1 cellular context compared by ENCODE assay signal in the genomic region with DNA sequence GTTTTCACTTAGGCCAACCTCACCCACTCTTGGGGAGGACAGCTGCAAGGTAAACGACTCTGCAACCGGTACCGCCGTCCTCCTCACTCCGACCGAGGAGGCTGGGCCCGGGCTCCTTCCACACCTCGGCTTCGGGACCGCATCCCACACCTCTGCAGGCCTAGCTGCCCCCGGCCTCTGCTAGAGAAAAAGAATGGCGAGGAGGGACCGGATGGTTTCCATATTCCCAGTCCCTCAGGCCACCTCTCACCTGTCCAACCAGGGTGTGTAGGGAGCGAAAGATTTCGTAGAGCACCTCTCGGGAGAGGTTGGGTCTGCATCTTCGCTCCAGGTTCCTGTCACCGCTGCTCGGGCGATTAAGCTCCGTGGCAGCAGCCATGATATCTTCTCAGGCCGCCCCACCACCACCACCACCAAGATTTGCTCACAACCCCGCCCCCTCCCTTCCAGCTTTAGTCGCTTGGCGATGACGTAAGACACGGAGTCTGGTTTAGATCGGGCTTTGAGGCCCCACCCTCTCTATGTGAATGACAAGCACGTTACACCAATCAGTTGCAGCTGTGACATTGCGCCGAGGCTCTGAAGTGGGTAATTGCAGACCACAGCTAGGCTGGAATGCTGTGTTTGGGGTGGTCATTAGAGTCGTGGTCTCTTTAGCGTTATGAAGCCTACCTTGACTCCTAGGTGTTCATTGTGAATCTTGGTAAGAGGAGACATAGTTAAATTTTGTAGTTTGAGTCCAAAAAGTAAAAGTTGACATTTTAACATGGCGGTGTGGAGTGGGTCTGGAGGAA.
TF ChIP-seq lines count a peak whose summit lies in the region.

Gene MBIP (minus strand): TSS at position 428 of the 794 bp plus-strand sequence. CDS start 49 bp downstream, at position 379.

TF ChIP-seq in K562, 482 proteins besides CTCF, POLR2A, EP300 and RAD21 (continued from another document and continues in another):
- TF ChIP-seq, protein P1, sequence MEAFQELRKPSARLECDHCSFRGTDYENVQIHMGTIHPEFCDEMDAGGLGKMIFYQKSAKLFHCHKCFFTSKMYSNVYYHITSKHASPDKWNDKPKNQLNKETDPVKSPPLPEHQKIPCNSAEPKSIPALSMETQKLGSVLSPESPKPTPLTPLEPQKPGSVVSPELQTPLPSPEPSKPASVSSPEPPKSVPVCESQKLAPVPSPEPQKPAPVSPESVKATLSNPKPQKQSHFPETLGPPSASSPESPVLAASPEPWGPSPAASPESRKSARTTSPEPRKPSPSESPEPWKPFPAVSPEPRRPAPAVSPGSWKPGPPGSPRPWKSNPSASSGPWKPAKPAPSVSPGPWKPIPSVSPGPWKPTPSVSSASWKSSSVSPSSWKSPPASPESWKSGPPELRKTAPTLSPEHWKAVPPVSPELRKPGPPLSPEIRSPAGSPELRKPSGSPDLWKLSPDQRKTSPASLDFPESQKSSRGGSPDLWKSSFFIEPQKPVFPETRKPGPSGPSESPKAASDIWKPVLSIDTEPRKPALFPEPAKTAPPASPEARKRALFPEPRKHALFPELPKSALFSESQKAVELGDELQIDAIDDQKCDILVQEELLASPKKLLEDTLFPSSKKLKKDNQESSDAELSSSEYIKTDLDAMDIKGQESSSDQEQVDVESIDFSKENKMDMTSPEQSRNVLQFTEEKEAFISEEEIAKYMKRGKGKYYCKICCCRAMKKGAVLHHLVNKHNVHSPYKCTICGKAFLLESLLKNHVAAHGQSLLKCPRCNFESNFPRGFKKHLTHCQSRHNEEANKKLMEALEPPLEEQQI (IDR thresholded peaks at IDR 0.05), result peak; percentile 85; the same call in 1 of the 2 replicates
- TF ChIP-seq TAL1 (IDR thresholded peaks at IDR 0.05) (no peak), L3MBTL2 (IDR thresholded peaks at IDR 0.05) (peak; percentile 42; the same call in 1 of the 2 replicates), POLR2G (IDR thresholded peaks at IDR 0.05; ENCODE audit: low read depth, low read length) (peak; percentile 44; the same call in 1 of the 2 replicates), ZNF239 (CRISPR knock-in tag; IDR thresholded peaks at IDR 0.05) (no peak), KDM2B (CRISPR knock-in tag; IDR thresholded peaks at IDR 0.05) (no peak), BCL6 (CRISPR knock-in tag; IDR thresholded peaks at IDR 0.05) (no peak), FOXJ2 (tag; IDR thresholded peaks at IDR 0.05) (no peak), TAF15 (IDR thresholded peaks at IDR 0.05; ENCODE audit: low read depth, low read length) (no peak), EZH2 (IDR thresholded peaks at IDR 0.05; ENCODE audit: borderline replicate concordance, low read depth, low read length) (no peak), RFX7 (CRISPR knock-in tag; IDR thresholded peaks at IDR 0.05) (no peak), SMARCB1 (IDR thresholded peaks at IDR 0.05; ENCODE audit: insufficient read length, low read depth) (no peak), CREB3L1 (IDR thresholded peaks at IDR 0.05; ENCODE audit: borderline replicate concordance, low read depth) (peak; percentile 60; the same call in 1 of the 2 replicates), RBM22 (IDR thresholded peaks at IDR 0.05; ENCODE audit: low read depth, low read length, poor library complexity, severe bottlenecking) (no peak), SPI1 (IDR thresholded peaks at IDR 0.05; ENCODE audit: borderline replicate concordance, low read depth, low read length) (no peak), ZNF24 (IDR thresholded peaks at IDR 0.05) (no peak), ZNF143 (CRISPR knock-in tag; IDR thresholded peaks at IDR 0.05) (no peak), JUND (IDR thresholded peaks at IDR 0.05; ENCODE audit: borderline replicate concordance, low read depth, low read length) (peak; percentile 58), JUND (tag; IDR thresholded peaks at IDR 0.05; ENCODE audit: borderline replicate concordance, low read depth, low read length) (no peak), ZNF76 (CRISPR knock-in tag; IDR thresholded peaks at IDR 0.05; ENCODE audit: borderline replicate concordance) (no peak), IFI16 (CRISPR knock-in tag; IDR thresholded peaks at IDR 0.05) (no peak), RBBP5 (IDR thresholded peaks at IDR 0.05; ENCODE audit: borderline replicate concordance, insufficient read depth, low read length, poor library complexity, severe bottlenecking) (peak; percentile 73), C11orf30 (IDR thresholded peaks at IDR 0.05; ENCODE audit: low read depth) (peak; percentile 68), CHD2 (IDR thresholded peaks at IDR 0.05; ENCODE audit: low read depth, low read length) (no peak), MAX (CRISPR knock-in tag; IDR thresholded peaks at IDR 0.05) (no peak), ZNF133 (CRISPR knock-in tag; IDR thresholded peaks at IDR 0.05) (no peak), ZNF586 (CRISPR knock-in tag; conservative IDR thresholded peaks at IDR 0.05) (no peak), ZNF384 (IDR thresholded peaks at IDR 0.05; ENCODE audit: low read depth, low read length) (no peak), RB1 (IDR thresholded peaks at IDR 0.05; ENCODE audit: low read depth) (no peak), RFX1 (IDR thresholded peaks at IDR 0.05) (no peak), GABPB2 (CRISPR knock-in tag; conservative IDR thresholded peaks at IDR 0.05) (no peak), CXXC5 (CRISPR knock-in tag; IDR thresholded peaks at IDR 0.05) (peak; percentile 70), HNRNPL (IDR thresholded peaks at IDR 0.05; ENCODE audit: low read depth, low read length) (no peak), SAP30 (IDR thresholded peaks at IDR 0.05; ENCODE audit: borderline replicate concordance, insufficient read depth, low read depth, low read length, poor library complexity, severe bottlenecking) (peak; percentile 55), THRAP3 (IDR thresholded peaks at IDR 0.05; ENCODE audit: borderline replicate concordance) (no peak)
- TF ChIP-seq, protein P2, sequence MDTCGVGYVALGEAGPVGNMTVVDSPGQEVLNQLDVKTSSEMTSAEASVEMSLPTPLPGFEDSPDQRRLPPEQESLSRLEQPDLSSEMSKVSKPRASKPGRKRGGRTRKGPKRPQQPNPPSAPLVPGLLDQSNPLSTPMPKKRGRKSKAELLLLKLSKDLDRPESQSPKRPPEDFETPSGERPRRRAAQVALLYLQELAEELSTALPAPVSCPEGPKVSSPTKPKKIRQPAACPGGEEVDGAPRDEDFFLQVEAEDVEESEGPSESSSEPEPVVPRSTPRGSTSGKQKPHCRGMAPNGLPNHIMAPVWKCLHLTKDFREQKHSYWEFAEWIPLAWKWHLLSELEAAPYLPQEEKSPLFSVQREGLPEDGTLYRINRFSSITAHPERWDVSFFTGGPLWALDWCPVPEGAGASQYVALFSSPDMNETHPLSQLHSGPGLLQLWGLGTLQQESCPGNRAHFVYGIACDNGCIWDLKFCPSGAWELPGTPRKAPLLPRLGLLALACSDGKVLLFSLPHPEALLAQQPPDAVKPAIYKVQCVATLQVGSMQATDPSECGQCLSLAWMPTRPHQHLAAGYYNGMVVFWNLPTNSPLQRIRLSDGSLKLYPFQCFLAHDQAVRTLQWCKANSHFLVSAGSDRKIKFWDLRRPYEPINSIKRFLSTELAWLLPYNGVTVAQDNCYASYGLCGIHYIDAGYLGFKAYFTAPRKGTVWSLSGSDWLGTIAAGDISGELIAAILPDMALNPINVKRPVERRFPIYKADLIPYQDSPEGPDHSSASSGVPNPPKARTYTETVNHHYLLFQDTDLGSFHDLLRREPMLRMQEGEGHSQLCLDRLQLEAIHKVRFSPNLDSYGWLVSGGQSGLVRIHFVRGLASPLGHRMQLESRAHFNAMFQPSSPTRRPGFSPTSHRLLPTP (IDR thresholded peaks at IDR 0.05; ENCODE audit: borderline replicate concordance, extremely low read depth, insufficient read length), result no peak
- TF ChIP-seq, protein P3, sequence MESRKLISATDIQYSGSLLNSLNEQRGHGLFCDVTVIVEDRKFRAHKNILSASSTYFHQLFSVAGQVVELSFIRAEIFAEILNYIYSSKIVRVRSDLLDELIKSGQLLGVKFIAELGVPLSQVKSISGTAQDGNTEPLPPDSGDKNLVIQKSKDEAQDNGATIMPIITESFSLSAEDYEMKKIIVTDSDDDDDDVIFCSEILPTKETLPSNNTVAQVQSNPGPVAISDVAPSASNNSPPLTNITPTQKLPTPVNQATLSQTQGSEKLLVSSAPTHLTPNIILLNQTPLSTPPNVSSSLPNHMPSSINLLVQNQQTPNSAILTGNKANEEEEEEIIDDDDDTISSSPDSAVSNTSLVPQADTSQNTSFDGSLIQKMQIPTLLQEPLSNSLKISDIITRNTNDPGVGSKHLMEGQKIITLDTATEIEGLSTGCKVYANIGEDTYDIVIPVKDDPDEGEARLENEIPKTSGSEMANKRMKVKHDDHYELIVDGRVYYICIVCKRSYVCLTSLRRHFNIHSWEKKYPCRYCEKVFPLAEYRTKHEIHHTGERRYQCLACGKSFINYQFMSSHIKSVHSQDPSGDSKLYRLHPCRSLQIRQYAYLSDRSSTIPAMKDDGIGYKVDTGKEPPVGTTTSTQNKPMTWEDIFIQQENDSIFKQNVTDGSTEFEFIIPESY (CRISPR knock-in tag; IDR thresholded peaks at IDR 0.05), result no peak
- TF ChIP-seq, protein P4, sequence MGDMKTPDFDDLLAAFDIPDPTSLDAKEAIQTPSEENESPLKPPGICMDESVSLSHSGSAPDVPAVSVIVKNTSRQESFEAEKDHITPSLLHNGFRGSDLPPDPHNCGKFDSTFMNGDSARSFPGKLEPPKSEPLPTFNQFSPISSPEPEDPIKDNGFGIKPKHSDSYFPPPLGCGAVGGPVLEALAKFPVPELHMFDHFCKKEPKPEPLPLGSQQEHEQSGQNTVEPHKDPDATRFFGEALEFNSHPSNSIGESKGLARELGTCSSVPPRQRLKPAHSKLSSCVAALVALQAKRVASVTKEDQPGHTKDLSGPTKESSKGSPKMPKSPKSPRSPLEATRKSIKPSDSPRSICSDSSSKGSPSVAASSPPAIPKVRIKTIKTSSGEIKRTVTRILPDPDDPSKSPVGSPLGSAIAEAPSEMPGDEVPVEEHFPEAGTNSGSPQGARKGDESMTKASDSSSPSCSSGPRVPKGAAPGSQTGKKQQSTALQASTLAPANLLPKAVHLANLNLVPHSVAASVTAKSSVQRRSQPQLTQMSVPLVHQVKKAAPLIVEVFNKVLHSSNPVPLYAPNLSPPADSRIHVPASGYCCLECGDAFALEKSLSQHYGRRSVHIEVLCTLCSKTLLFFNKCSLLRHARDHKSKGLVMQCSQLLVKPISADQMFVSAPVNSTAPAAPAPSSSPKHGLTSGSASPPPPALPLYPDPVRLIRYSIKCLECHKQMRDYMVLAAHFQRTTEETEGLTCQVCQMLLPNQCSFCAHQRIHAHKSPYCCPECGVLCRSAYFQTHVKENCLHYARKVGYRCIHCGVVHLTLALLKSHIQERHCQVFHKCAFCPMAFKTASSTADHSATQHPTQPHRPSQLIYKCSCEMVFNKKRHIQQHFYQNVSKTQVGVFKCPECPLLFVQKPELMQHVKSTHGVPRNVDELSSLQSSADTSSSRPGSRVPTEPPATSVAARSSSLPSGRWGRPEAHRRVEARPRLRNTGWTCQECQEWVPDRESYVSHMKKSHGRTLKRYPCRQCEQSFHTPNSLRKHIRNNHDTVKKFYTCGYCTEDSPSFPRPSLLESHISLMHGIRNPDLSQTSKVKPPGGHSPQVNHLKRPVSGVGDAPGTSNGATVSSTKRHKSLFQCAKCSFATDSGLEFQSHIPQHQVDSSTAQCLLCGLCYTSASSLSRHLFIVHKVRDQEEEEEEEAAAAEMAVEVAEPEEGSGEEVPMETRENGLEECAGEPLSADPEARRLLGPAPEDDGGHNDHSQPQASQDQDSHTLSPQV (IDR thresholded peaks at IDR 0.05), result no peak
- TF ChIP-seq, protein P5, sequence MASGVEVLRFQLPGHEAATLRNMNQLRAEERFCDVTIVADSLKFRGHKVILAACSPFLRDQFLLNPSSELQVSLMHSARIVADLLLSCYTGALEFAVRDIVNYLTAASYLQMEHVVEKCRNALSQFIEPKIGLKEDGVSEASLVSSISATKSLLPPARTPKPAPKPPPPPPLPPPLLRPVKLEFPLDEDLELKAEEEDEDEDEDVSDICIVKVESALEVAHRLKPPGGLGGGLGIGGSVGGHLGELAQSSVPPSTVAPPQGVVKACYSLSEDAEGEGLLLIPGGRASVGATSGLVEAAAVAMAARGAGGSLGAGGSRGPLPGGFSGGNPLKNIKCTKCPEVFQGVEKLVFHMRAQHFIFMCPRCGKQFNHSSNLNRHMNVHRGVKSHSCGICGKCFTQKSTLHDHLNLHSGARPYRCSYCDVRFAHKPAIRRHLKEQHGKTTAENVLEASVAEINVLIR (CRISPR knock-in tag; IDR thresholded peaks at IDR 0.05), result peak; percentile 71; the same call in 1 of the 2 replicates
- TF ChIP-seq, protein P6, sequence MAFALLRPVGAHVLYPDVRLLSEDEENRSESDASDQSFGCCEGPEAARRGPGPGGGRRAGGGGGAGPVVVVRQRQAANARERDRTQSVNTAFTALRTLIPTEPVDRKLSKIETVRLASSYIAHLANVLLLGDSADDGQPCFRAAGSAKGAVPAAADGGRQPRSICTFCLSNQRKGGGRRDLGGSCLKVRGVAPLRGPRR (CRISPR knock-in tag; IDR thresholded peaks at IDR 0.05), result no peak
- TF ChIP-seq, protein P7, sequence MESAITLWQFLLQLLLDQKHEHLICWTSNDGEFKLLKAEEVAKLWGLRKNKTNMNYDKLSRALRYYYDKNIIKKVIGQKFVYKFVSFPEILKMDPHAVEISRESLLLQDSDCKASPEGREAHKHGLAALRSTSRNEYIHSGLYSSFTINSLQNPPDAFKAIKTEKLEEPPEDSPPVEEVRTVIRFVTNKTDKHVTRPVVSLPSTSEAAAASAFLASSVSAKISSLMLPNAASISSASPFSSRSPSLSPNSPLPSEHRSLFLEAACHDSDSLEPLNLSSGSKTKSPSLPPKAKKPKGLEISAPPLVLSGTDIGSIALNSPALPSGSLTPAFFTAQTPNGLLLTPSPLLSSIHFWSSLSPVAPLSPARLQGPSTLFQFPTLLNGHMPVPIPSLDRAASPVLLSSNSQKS (CRISPR knock-in tag; IDR thresholded peaks at IDR 0.05), result no peak
- TF ChIP-seq, protein P8, sequence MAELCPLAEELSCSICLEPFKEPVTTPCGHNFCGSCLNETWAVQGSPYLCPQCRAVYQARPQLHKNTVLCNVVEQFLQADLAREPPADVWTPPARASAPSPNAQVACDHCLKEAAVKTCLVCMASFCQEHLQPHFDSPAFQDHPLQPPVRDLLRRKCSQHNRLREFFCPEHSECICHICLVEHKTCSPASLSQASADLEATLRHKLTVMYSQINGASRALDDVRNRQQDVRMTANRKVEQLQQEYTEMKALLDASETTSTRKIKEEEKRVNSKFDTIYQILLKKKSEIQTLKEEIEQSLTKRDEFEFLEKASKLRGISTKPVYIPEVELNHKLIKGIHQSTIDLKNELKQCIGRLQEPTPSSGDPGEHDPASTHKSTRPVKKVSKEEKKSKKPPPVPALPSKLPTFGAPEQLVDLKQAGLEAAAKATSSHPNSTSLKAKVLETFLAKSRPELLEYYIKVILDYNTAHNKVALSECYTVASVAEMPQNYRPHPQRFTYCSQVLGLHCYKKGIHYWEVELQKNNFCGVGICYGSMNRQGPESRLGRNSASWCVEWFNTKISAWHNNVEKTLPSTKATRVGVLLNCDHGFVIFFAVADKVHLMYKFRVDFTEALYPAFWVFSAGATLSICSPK (IDR thresholded peaks at IDR 0.05; ENCODE audit: borderline replicate concordance), result no peak
